In genomic region chr6:15653581-15653980, GRCh38 we compare ENCODE assay signal across 15 cellular contexts. TPM values are rescaled to one million over a fixed set of nuclear protein-coding genes. Genes with fewer than 3 reads are reported as not detected.
DNase-seq lines count a peak whose midpoint lies in the region; ATAC-seq and TF ChIP-seq lines count a peak whose summit lies in the region.
"Had no signal": no experiment of that assay in that cellular context is flagged by ENCODE, and none has a peak within 500 bp of the region (broad histone marks: within the 10 kb centered on the region; RNA-seq: fewer than 3 reads in every experiment).

No MANE protein-coding gene starts in this region.

- TF ChIP-seq EP300 in gastroesophageal sphincter (IDR thresholded peaks at IDR 0.05), result no peak

- H3K36me3 Mint-ChIP-seq in chondrocyte (ENCODE audit: low read depth), result peaks cover 4% of the 10 kb centered on the region

- peaks cover 0 to 28% (median 0%) of the 10 kb centered on the region in 3 donors for H3K4me1 ChIP-seq in gastroesophageal sphincter
- H3K4me1 ChIP-seq: body of pancreas had no signal

- H3K27me3 Mint-ChIP-seq in chondrocyte (ENCODE audit: low read depth), result no peaks in the 10 kb centered on the region

- H3K36me3 ChIP-seq in gastroesophageal sphincter, result peaks cover 0 to 20% of the 10 kb centered on the region in 2 donors

- no peak for TF ChIP-seq POLR2A in gastroesophageal sphincter (IDR thresholded peaks at IDR 0.05)

- no peak overlapping the region for H3K27ac ChIP-seq in gastroesophageal sphincter
- H3K27ac ChIP-seq: body of pancreas, heart right ventricle, RWPE1 had no signal

- in situ Hi-C loops in GM13977 (cut with MboI; ENCODE audit: low pct_unique_long_range_greater_than_20kb, low sequenced_read_pairs, unreplicated experiment), result no loop called here

- peak; percentile 36 for DNase-seq in GM13977 (ENCODE audit: low spot score)
- peak; percentile 13 for DNase-seq in NCI-H2171 (lab: John Stamatoyannopoulos, UW)
- no peak for DNase-seq in chondrocyte (ENCODE audit: low spot score)
- no peak for DNase-seq in NCI-H128 (lab: John Stamatoyannopoulos, UW; ENCODE audit: unreplicated experiment)
- DNase-seq: activated T-cell treated with anti-CD3 and anti-CD28 coated beads, Interleukin-2, amount 50 U/mL, for 4 hours; body of pancreas; heart right ventricle; occipital lobe; stimulated activated CD4-positive, alpha-beta T cell treated with anti-CD3 and anti-CD28 coated beads, Interleukin-12 subunit alpha, Interleukin-12 subunit beta, amount 100 ng/mL, for 4 hours had no signal

- ATAC-seq in GM19395 (IDR thresholded peaks at IDR 0.05; ENCODE audit: unreplicated experiment) (peak; percentile 67), HG02884 (IDR thresholded peaks at IDR 0.05; ENCODE audit: unreplicated experiment) (peak; percentile 54), gastroesophageal sphincter (no peak), HG02970 (IDR thresholded peaks at IDR 0.05; ENCODE audit: low FRiP score, unreplicated experiment) (no peak)
- ATAC-seq: body of pancreas had no signal

- H3K9me3 Mint-ChIP-seq in chondrocyte (ENCODE audit: low read depth), result no peaks in the 10 kb centered on the region
- H3K9me3 Mint-ChIP-seq: activated T-cell treated with anti-CD3 and anti-CD28 coated beads, Interleukin-2, amount 50 U/mL, for 4 hours had no signal

- no peaks in the 10 kb centered on the region for H3K27me3 ChIP-seq in gastroesophageal sphincter
- H3K27me3 ChIP-seq: body of pancreas, heart right ventricle had no signal

- H3K4me3 Mint-ChIP-seq in chondrocyte (ENCODE audit: unreplicated experiment), result no peak overlapping the region
- H3K4me3 Mint-ChIP-seq: activated T-cell treated with anti-CD3 and anti-CD28 coated beads, Interleukin-2, amount 50 U/mL, for 4 hours; CD14-positive monocyte had no signal

- no peaks in the 10 kb centered on the region for H3K9me3 ChIP-seq in gastroesophageal sphincter
- H3K9me3 ChIP-seq: body of pancreas had no signal

- TF ChIP-seq CTCF in GM13977 (IDR thresholded peaks at IDR 0.05; ENCODE audit: extremely low read depth, insufficient read depth, missing control alignments) (no peak), gastroesophageal sphincter (IDR thresholded peaks at IDR 0.05) (no peak), chondrocyte (IDR thresholded peaks at IDR 0.05) (no peak)

- peaks cover 14% of the 10 kb centered on the region for H3K4me1 Mint-ChIP-seq in chondrocyte (ENCODE audit: low read depth)

- H3K27ac Mint-ChIP-seq in chondrocyte (ENCODE audit: unreplicated experiment), result no peak overlapping the region
- H3K27ac Mint-ChIP-seq: CD14-positive monocyte had no signal

- H3K4me3 ChIP-seq in gastroesophageal sphincter, result no peak overlapping the region
- H3K4me3 ChIP-seq: body of pancreas, heart right ventricle had no signal

RNA-seq across cellular contexts. Expression of gene DTNBP1, which starts 9.2 kb away (rescaled TPM):
- 10 to 100 TPM; 14.4 to 20.2 (median 16.9) TPM for total RNA-seq in gastroesophageal sphincter
- total RNA-seq in chondrocyte, result 13.8 to 18.0 TPM (median 17.3 TPM) in 3 replicates

Comparison
In these comparisons a context has a peak if more than half of its experiments do, and no peak if none do; other contexts are left out.
1. DNase-seq: peak in GM13977 (single experiment) and NCI-H2171 (single experiment); none in chondrocyte (single experiment) and NCI-H128 (single experiment).
2. ATAC-seq: peak in GM19395 (single experiment) and HG02884 (single experiment); none in gastroesophageal sphincter (single experiment) and HG02970 (single experiment).